ENCODE assay signal across 22 cellular contexts in genomic region chr4:24731448-24731847, GRCh38.
DNase-seq lines count a peak whose midpoint lies in the region; ATAC-seq, FAIRE-seq and TF ChIP-seq lines count a peak whose summit lies in the region.
"Had no signal": no experiment of that assay in that cellular context is flagged by ENCODE, and none has a peak within 500 bp of the region (broad histone marks: within the 10 kb centered on the region; RNA-seq: fewer than 3 reads in every experiment).

No MANE protein-coding gene starts in this region.

- no peak for TF ChIP-seq EP300 in HepG2 (IDR thresholded peaks at IDR 0.05; ENCODE audit: low read depth in 2 of 2, low read length in 2 of 2)
- TF ChIP-seq EP300 in HepG2 (CRISPR knock-in tag; IDR thresholded peaks at IDR 0.05; ENCODE audit: borderline replicate concordance) = no peak

- POLR2A ChIA-PET in HepG2 (lab: Yijun Ruan, JAX) = no interaction called here

- no peak for TF ChIP-seq POLR2A in HepG2 (IDR thresholded peaks at IDR 0.05; ENCODE audit: insufficient read depth in 1 of 2, low read depth in 2 of 2, low read length in 2 of 2)
- TF ChIP-seq POLR2A in right lobe of liver (IDR thresholded peaks at IDR 0.05) = no peak
- no peak for TF ChIP-seq POLR2A in gastrocnemius medialis (IDR thresholded peaks at IDR 0.05)

- H3K4me2 ChIP-seq in HepG2 (ENCODE audit: low read depth, low read length) = no peak overlapping the region
- H3K4me2 ChIP-seq: BLaER1 had no signal

- H3K4me3 ChIP-seq in HepG2 (replicated peaks in 1 of 3; ENCODE audit: insufficient read depth in 1 of 3, low read depth in 2 of 3, low read length in 3 of 3) (no peak overlapping the region), right lobe of liver (no peak overlapping the region), gastrocnemius medialis (no peak overlapping the region), tibial artery (no peak overlapping the region), pancreas (no peak overlapping the region)
- H3K4me3 ChIP-seq: BLaER1, HAP-1 had no signal

- H3K79me2 ChIP-seq in HepG2 (ENCODE audit: insufficient read depth, low read length) = no peaks in the 10 kb centered on the region

- intact Hi-C loops in HepG2 (cut with micrococcal nuclease; ENCODE audit: unreplicated experiment) (no loop called here), right lobe of liver (cut with DNase I) (no loop called here), gastrocnemius medialis (cut with DNase I; ENCODE audit: low total_unique reads) (loop anchor here (2.0 to 5.0 kb wide), 2 partner anchors 51 to 147 kb away; partner anchors contain the start of gene DHX15), tibial artery (cut with DNase I; ENCODE audit: low total_unique reads) (loop anchor here (5.0 kb wide), 1 partner anchor 51 kb away; no protein-coding TSS in a partner anchor), pancreas (cut with DNase I) (no loop called here)

- no peak overlapping the region for H3K27ac ChIP-seq in HepG2 (ENCODE audit: extremely low read length, insufficient read depth, low read length)
- no peak overlapping the region for H3K27ac ChIP-seq in right lobe of liver
- peak overlapping the region; percentile 29 to 77 (median 64) for H3K27ac ChIP-seq in gastrocnemius medialis
- H3K27ac ChIP-seq in tibial artery = peak overlapping the region; percentile 23 to 69
- no peak overlapping the region for H3K27ac ChIP-seq in pancreas
- H3K27ac ChIP-seq: 22Rv1, BLaER1, C4-2B had no signal

- in situ Hi-C loops in HepG2 (cut with HindIII; ENCODE audit: extremely low pct_ligation_motif_present, low pct_unique_long_range_greater_than_20kb) = no loop called here
- in situ Hi-C loops in gastrocnemius medialis (cut with MboI; ENCODE audit: low sequenced_read_pairs in 4 of 4) = no loop called here

- 0% methylated on average over 2 of the region's 2 CpGs for WGBS in HepG2 (ENCODE audit: low lambda C conversion rate)
- 40% methylated on average over 2 of the region's 2 CpGs for WGBS in right lobe of liver (ENCODE audit: insufficient coverage, low coverage, low lambda C conversion rate, missing lambda C conversion rate)
- 60 to 67% methylated on average over 2 of the region's 2 CpGs for WGBS in pancreas, 2 donors

- BruUV-seq in HepG2 (replicated peaks; lab: Mats Ljungman, UMichigan) = no TSS peak

- H3K9me3 ChIP-seq in HepG2 (ENCODE audit: low read length) = no peaks in the 10 kb centered on the region
- no peaks in the 10 kb centered on the region for H3K9me3 ChIP-seq in right lobe of liver
- no peaks in the 10 kb centered on the region for H3K9me3 ChIP-seq in gastrocnemius medialis
- H3K9me3 ChIP-seq in tibial artery = no peaks in the 10 kb centered on the region
- no peaks in the 10 kb centered on the region for H3K9me3 ChIP-seq in pancreas
- H3K9me3 ChIP-seq: HAP-1 had no signal

- TF ChIP-seq RAD21 in HepG2 (CRISPR knock-in tag; IDR thresholded peaks at IDR 0.05) = no peak

- DNase-seq in HepG2 (ENCODE audit: low spot score) = no peak
- DNase-seq in right lobe of liver = no peak
- DNase-seq in gastrocnemius medialis = no peak
- no peak for DNase-seq in tibial artery
- DNase-seq in pancreas = no peak
- no peak for DNase-seq in NCI-H2081 (lab: John Stamatoyannopoulos, UW)
- DNase-seq: CD4-positive, CD25-positive, alpha-beta regulatory T cell; CD8-positive, alpha-beta memory T cell; DMS 273 treated with DMSO at 0.1 percent for 48 hours; DMS79; GDM1; GOT3; HFFc6 had no signal

- H3K27me3 ChIP-seq in HepG2 (ENCODE audit: control insufficient read depth in 1 of 2, insufficient read depth in 2 of 2, low read length in 2 of 2) (no peaks in the 10 kb centered on the region), right lobe of liver (no peaks in the 10 kb centered on the region), gastrocnemius medialis (no peaks in the 10 kb centered on the region), tibial artery (no peaks in the 10 kb centered on the region), pancreas (no peaks in the 10 kb centered on the region)
- H3K27me3 ChIP-seq: BLaER1 had no signal

- CTCF ChIA-PET in HepG2 (lab: Yijun Ruan, JAX; ENCODE audit: low intra/inter-chr PET ratio, low total read pairs) = no interaction called here

- no peak for FAIRE-seq in HepG2 (lab: Jason Lieb, UNC)
- no peak for FAIRE-seq in pancreas (lab: Jason Lieb, UNC)
- FAIRE-seq: A204.1, D721Med, GM12891, GM18507, H54 had no signal

- no peaks in the 10 kb centered on the region for H4K20me1 ChIP-seq in HepG2 (ENCODE audit: insufficient read depth, low read length)
- H4K20me1 ChIP-seq: BLaER1 had no signal

- H3K9ac ChIP-seq in HepG2 (ENCODE audit: insufficient read depth, low read depth, low read length) = no peak overlapping the region
- H3K9ac ChIP-seq: BLaER1 had no signal

- no peaks in the 10 kb centered on the region for H3K4me1 ChIP-seq in HepG2 (ENCODE audit: insufficient read depth, low read length)
- H3K4me1 ChIP-seq in right lobe of liver = no peaks in the 10 kb centered on the region
- peaks cover 18 to 19% of the 10 kb centered on the region in 2 donors for H3K4me1 ChIP-seq in gastrocnemius medialis
- peaks cover 0 to 70% (median 36%) of the 10 kb centered on the region in 4 donors for H3K4me1 ChIP-seq in tibial artery
- no peaks in the 10 kb centered on the region for H3K4me1 ChIP-seq in pancreas
- H3K4me1 ChIP-seq: HAP-1 had no signal

- no peak for TF ChIP-seq CTCF in HepG2 (CRISPR knock-in tag; IDR thresholded peaks at IDR 0.05)
- TF ChIP-seq CTCF in right lobe of liver (IDR thresholded peaks at IDR 0.05) = no peak
- TF ChIP-seq CTCF in gastrocnemius medialis (IDR thresholded peaks at IDR 0.05 in 4 of 5, conservative IDR thresholded peaks at IDR 0.05 in 1 of 5) = no peak
- no peak for TF ChIP-seq CTCF in tibial artery (IDR thresholded peaks at IDR 0.05)
- no peak for TF ChIP-seq CTCF in pancreas (IDR thresholded peaks at IDR 0.05)

- H2AFZ ChIP-seq in HepG2 (ENCODE audit: low read length) = no peak overlapping the region

- ATAC-seq in HepG2 = no peak
- ATAC-seq in right lobe of liver = no peak
- no peak for ATAC-seq in gastrocnemius medialis
- no peak for ATAC-seq in pancreas

- H3K36me3 ChIP-seq in HepG2 (replicated peaks in 1 of 2; ENCODE audit: control insufficient read depth in 1 of 2, insufficient read depth in 2 of 2, low read length in 2 of 2) (no peaks in the 10 kb centered on the region), right lobe of liver (no peaks in the 10 kb centered on the region), gastrocnemius medialis (no peaks in the 10 kb centered on the region), tibial artery (no peaks in the 10 kb centered on the region), pancreas (no peaks in the 10 kb centered on the region)
- H3K36me3 ChIP-seq: BLaER1, HAP-1 had no signal

TF ChIP-seq in HepG2, 621 proteins besides CTCF, POLR2A, EP300 and RAD21 (continues in another document):
- TF ChIP-seq ZBTB40 (IDR thresholded peaks at IDR 0.05) (no peak), ZBTB40 (CRISPR knock-in tag; IDR thresholded peaks at IDR 0.05) (peak; percentile 81)

Comparison
In these comparisons a context has a peak if more than half of its experiments do, and no peak if none do; other contexts are left out.
1. H3K27ac ChIP-seq: peak in gastrocnemius medialis (4 of 4) and tibial artery (2 of 2); none in HepG2 (single experiment), right lobe of liver (0 of 3) and pancreas (0 of 4).
2. intact Hi-C loops: an anchor here in gastrocnemius medialis (2.0 to 5.0 kb wide) and tibial artery (5.0 kb wide); none called in HepG2, right lobe of liver and pancreas.